1 cellular context compared by ENCODE assay signal in the genomic region with DNA sequence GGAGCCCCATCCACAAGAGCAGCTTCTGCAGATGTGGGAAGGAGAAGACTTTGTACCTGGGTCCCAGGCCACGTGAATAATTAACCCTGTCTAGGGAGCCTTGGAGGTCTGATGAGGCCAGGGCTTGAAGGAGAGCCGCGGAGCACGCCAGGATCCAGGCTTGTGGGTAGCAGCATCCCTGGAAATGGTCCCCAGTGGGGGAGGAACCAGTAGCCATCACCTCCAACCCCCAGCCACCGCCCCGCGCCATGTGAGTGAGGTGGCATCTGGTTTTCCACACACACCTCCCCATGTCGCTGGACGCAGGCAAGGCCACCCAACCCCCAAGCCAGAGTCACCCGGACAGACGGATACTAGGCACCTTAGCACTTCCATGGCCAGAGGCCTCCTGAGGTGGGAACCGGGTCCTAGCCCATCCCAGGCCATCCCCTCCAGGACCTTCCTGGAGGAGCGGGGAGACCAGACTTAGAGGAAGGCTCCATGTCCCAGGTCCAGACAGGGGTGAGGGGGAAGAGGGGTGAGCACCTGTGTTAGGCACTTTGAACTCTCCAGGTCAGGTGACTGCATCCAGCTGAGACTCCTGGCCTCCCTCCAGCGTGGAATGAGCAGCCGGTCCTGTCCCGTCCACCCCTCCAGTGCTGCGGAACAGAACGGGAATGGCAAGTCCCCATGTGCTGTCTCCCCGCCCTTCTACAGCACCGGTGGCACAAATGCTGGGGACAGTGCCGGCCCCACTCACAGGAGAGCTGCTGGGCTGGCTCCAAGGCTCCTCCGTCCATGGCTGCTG.
A peak's percentile ranks its signal among the peaks of the same experiment; 100 is the strongest.
TF ChIP-seq lines count a peak whose summit lies in the region.

No MANE protein-coding gene starts in this region.

TF ChIP-seq in HepG2, 621 proteins besides CTCF, POLR2A, EP300 and RAD21 (continued from another document):
- TF ChIP-seq, protein P1, sequence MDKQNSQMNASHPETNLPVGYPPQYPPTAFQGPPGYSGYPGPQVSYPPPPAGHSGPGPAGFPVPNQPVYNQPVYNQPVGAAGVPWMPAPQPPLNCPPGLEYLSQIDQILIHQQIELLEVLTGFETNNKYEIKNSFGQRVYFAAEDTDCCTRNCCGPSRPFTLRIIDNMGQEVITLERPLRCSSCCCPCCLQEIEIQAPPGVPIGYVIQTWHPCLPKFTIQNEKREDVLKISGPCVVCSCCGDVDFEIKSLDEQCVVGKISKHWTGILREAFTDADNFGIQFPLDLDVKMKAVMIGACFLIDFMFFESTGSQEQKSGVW (CRISPR knock-in tag; IDR thresholded peaks at IDR 0.05; ENCODE audit: borderline replicate concordance) = no peak
- no peak for TF ChIP-seq RBM39 (IDR thresholded peaks at IDR 0.05; ENCODE audit: low read depth, low read length, poor library complexity, severe bottlenecking)
- TF ChIP-seq TBL1XR1 (IDR thresholded peaks at IDR 0.05; ENCODE audit: borderline replicate concordance, low read length, partially characterized antibody) = no peak
- no peak for TF ChIP-seq NFE2L2 (IDR thresholded peaks at IDR 0.05; ENCODE audit: low read length)
- no peak for TF ChIP-seq KDM4B (CRISPR knock-in tag; IDR thresholded peaks at IDR 0.05)
- TF ChIP-seq MTA1 (CRISPR knock-in tag; IDR thresholded peaks at IDR 0.05; ENCODE audit: borderline replicate concordance) = peak; percentile 79; the same call in 1 of the 2 replicates
- 0 out of 2 replicates have a peak, but pooled peaks have one; percentile 42 for TF ChIP-seq ZNF891 (CRISPR knock-in tag; IDR thresholded peaks at IDR 0.05)
